Comparison of ENCODE assay signal across 12 cellular contexts in genomic region chr3:108099203-108099602, GRCh38. TPM values are rescaled to one million over a fixed set of nuclear protein-coding genes. Genes with fewer than 3 reads are reported as not detected.
DNase-seq lines count a peak whose midpoint lies in the region; TF ChIP-seq lines count a peak whose summit lies in the region.
"Had no signal": no experiment of that assay in that cellular context is flagged by ENCODE, and none has a peak within 500 bp of the region (broad histone marks: within the 10 kb centered on the region; RNA-seq: fewer than 3 reads in every experiment).

No MANE protein-coding gene starts in this region.

- no peak overlapping the region for H3K27ac ChIP-seq in uterus
- H3K27ac ChIP-seq: adrenal gland, coronary artery had no signal

- H3K27ac Mint-ChIP-seq in activated naive CD8-positive, alpha-beta T cell = peak overlapping the region; percentile 93
- no peak overlapping the region for H3K27ac Mint-ChIP-seq in activated naive CD8-positive, alpha-beta T cell treated with anti-CD3 and anti-CD28 coated beads for 36 hours
- H3K27ac Mint-ChIP-seq in glutamatergic neuron (ENCODE audit: unreplicated experiment) = peak overlapping the region; percentile 92

- intact Hi-C loops in uterus (cut with DNase I; ENCODE audit: low total_unique reads) = no loop called here

- TF ChIP-seq POLR2A in NB4 (IDR thresholded peaks at IDR 0.05; ENCODE audit: extremely low read depth, insufficient read length) = no peak
- no peak for TF ChIP-seq POLR2A in uterus (IDR thresholded peaks at IDR 0.05)

- H3K4me3 Mint-ChIP-seq in activated naive CD8-positive, alpha-beta T cell = no peak overlapping the region
- H3K4me3 Mint-ChIP-seq in activated naive CD8-positive, alpha-beta T cell treated with anti-CD3 and anti-CD28 coated beads for 36 hours = no peak overlapping the region
- no peak overlapping the region for H3K4me3 Mint-ChIP-seq in glutamatergic neuron (ENCODE audit: unreplicated experiment)

- DNase-seq in activated naive CD8-positive, alpha-beta T cell treated with anti-CD3 and anti-CD28 coated beads for 36 hours = no peak
- peak; percentile 71 for DNase-seq in NB4 (ENCODE audit: low read depth)
- no peak for DNase-seq in glutamatergic neuron
- no peak for DNase-seq in AG08396 (ENCODE audit: low spot score)
- no peak for DNase-seq in DMS79 treated with DMSO at 0.1 percent for 48 hours (lab: John Stamatoyannopoulos, UW)
- no peak for DNase-seq in NCI-H82 treated with DMSO at 0.1 percent for 48 hours (lab: John Stamatoyannopoulos, UW; ENCODE audit: unreplicated experiment)
- DNase-seq in uterus = no peak
- DNase-seq: adrenal gland; foreskin melanocyte; NK-92 treated with Interleukin-12 subunit alpha and Interleukin-12 subunit beta, amount 100 ng/mL, for 24 hours had no signal

- no peaks in the 10 kb centered on the region for H3K36me3 Mint-ChIP-seq in activated naive CD8-positive, alpha-beta T cell
- H3K36me3 Mint-ChIP-seq in activated naive CD8-positive, alpha-beta T cell treated with anti-CD3 and anti-CD28 coated beads for 36 hours = no peaks in the 10 kb centered on the region
- no peaks in the 10 kb centered on the region for H3K36me3 Mint-ChIP-seq in glutamatergic neuron (ENCODE audit: unreplicated experiment)

- H3K4me1 Mint-ChIP-seq in activated naive CD8-positive, alpha-beta T cell (ENCODE audit: low read depth) = peaks cover 75% of the 10 kb centered on the region
- H3K4me1 Mint-ChIP-seq in activated naive CD8-positive, alpha-beta T cell treated with anti-CD3 and anti-CD28 coated beads for 36 hours = peaks cover 48% of the 10 kb centered on the region
- peaks cover 53% of the 10 kb centered on the region for H3K4me1 Mint-ChIP-seq in glutamatergic neuron (ENCODE audit: low read depth, unreplicated experiment)

- no peaks in the 10 kb centered on the region for H3K9me3 Mint-ChIP-seq in activated naive CD8-positive, alpha-beta T cell (ENCODE audit: low read depth)
- H3K9me3 Mint-ChIP-seq in activated naive CD8-positive, alpha-beta T cell treated with anti-CD3 and anti-CD28 coated beads for 36 hours = no peaks in the 10 kb centered on the region
- H3K9me3 Mint-ChIP-seq in glutamatergic neuron (ENCODE audit: unreplicated experiment) = peaks cover 6% of the 10 kb centered on the region

- no peaks in the 10 kb centered on the region for H3K4me1 ChIP-seq in uterus
- H3K4me1 ChIP-seq: adrenal gland had no signal

- H3K9me3 ChIP-seq in uterus = no peaks in the 10 kb centered on the region
- H3K9me3 ChIP-seq: adrenal gland had no signal

- no peak for TF ChIP-seq CTCF in NB4 (IDR thresholded peaks at IDR 0.05; ENCODE audit: low read depth, low read length)
- TF ChIP-seq CTCF in glutamatergic neuron (IDR thresholded peaks at IDR 0.05; ENCODE audit: partially characterized antibody, unreplicated experiment) = no peak
- TF ChIP-seq CTCF in uterus (IDR thresholded peaks at IDR 0.05) = no peak

- H3K4me3 ChIP-seq in NB4 (ENCODE audit: low read depth, low read length) (peak overlapping the region; percentile 33), uterus (no peak overlapping the region)
- H3K4me3 ChIP-seq: adrenal gland, coronary artery had no signal

- no peaks in the 10 kb centered on the region for H3K27me3 Mint-ChIP-seq in activated naive CD8-positive, alpha-beta T cell
- H3K27me3 Mint-ChIP-seq in activated naive CD8-positive, alpha-beta T cell treated with anti-CD3 and anti-CD28 coated beads for 36 hours = no peaks in the 10 kb centered on the region
- peaks cover 2% of the 10 kb centered on the region for H3K27me3 Mint-ChIP-seq in glutamatergic neuron (ENCODE audit: unreplicated experiment)

- H3K27me3 ChIP-seq in uterus = no peaks in the 10 kb centered on the region
- H3K27me3 ChIP-seq: adrenal gland had no signal

- no peaks in the 10 kb centered on the region for H3K36me3 ChIP-seq in uterus
- H3K36me3 ChIP-seq: adrenal gland had no signal

RNA-seq across cellular contexts. Expression of gene CD47, which starts 8.4 kb away (rescaled TPM):
- 10 to 100 TPM; 84.7 to 85.2 TPM for total RNA-seq in activated naive CD8-positive, alpha-beta T cell treated with anti-CD3 and anti-CD28 coated beads for 36 hours
- total RNA-seq in glutamatergic neuron (ENCODE audit: unreplicated experiment) (507 TPM), uterus (100 to 1,000 TPM in 1 of 4 donors, 10 to 100 TPM in 3; 29.2 to 210 (median 67.1) TPM)
